31 cellular contexts compared by ENCODE assay signal in the genomic region with DNA sequence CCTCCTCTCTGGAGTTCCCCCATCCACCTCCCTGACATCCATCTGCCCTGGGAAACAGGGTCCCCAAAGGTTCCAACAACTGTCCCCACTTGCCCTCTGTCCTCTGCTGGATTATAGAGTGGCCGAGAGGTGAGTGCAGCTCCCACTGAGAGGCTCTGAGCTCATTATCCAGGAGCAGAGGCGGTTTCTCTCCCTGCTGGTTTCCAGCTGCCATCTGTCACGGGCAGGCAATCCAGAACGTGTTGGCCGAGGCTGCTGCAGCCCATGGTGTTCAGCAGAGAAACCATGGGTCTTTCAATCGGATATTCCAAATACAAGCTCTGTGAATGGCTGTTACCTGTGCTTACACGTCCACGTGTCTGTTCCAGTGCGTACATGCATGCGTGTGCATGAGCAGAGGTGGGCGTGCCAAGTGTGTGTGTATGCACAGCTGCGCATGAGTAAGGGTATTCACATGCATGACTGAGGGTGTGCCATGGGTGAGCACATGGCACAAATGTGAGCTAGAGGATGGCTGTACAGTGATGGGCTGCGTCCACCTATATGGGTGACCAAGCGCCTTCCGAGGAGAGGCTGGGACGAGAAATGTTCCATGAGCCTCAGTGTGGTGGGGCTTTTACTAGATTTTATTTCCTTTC.
A peak's percentile ranks its signal among the peaks of the same experiment; 100 is the strongest.
DNase-seq lines count a peak whose midpoint lies in the region; ATAC-seq and TF ChIP-seq lines count a peak whose summit lies in the region.
"Had no signal": no experiment of that assay in that cellular context is flagged by ENCODE, and none has a peak within 500 bp of the region (broad histone marks: within the 10 kb centered on the region; RNA-seq: fewer than 3 reads in every experiment).

No MANE protein-coding gene starts in this region.

- peak; percentile 85 for DNase-seq in DMS 273 (lab: John Stamatoyannopoulos, UW; ENCODE audit: unreplicated experiment)
- peak; percentile 73 for DNase-seq in NCI-H146 (lab: John Stamatoyannopoulos, UW)
- peak; percentile 97 for DNase-seq in NCI-H82 (lab: John Stamatoyannopoulos, UW)
- no peak for DNase-seq in nephron progenitor cell
- no peak for DNase-seq in CD8-positive, alpha-beta T cell
- no peak for DNase-seq in SIG-M5 treated with dmso at 0.1 percent for 504 hours (lab: John Stamatoyannopoulos, UW; ENCODE audit: unreplicated experiment)
- DNase-seq in stimulated activated naive CD8-positive, alpha-beta T cell treated with anti-CD3 and anti-CD28 coated beads, Interleukin-15, amount 100 ng/mL, for 72 hours: no peak
- DNase-seq: activated CD4-positive, alpha-beta T cell treated with anti-CD3 and anti-CD28 coated beads for 4 hours; activated CD8-positive, alpha-beta memory T cell treated with anti-CD3 and anti-CD28 coated beads for 24 hours; activated T-cell treated with anti-CD3 and anti-CD28 coated beads for 4 hours; CD8-positive, alpha-beta memory T cell; EL; H7; kidney glomerular epithelial cell; lower lobe of right lung; naive thymus-derived CD4-positive, alpha-beta T cell; NCI-H1930; NCI-H748 treated with DMSO at 0.1 percent for 48 hours; pancreas; SJCRH30; stimulated activated CD8-positive, alpha-beta memory T cell treated with anti-CD3 and anti-CD28 coated beads, Interleukin-4, amount 100 ng/mL, for 48 hours; SW 1271; T-helper 9 cell; thyroid gland had no signal

- POLR2A ChIA-PET in CD8-positive, alpha-beta T cell (lab: Charles Lee): no interaction called here

- peaks cover 37% of the 10 kb centered on the region for H3K27me3 Mint-ChIP-seq in nephron progenitor cell (ENCODE audit: low read depth, poor library complexity)
- peaks cover 18% of the 10 kb centered on the region for H3K27me3 Mint-ChIP-seq in CD8-positive, alpha-beta T cell (ENCODE audit: low read depth)
- peaks cover 15% of the 10 kb centered on the region for H3K27me3 Mint-ChIP-seq in stimulated activated naive CD8-positive, alpha-beta T cell treated with anti-CD3 and anti-CD28 coated beads, Interleukin-15, amount 100 ng/mL, for 72 hours

- H3K36me3 ChIP-seq in CD8-positive, alpha-beta T cell (ENCODE audit: insufficient read depth, low read length): no peaks in the 10 kb centered on the region
- H3K36me3 ChIP-seq: breast epithelium, lower lobe of right lung, pancreas, SJCRH30, thyroid gland, vagina had no signal

- H3K4me1 Mint-ChIP-seq in nephron progenitor cell: peaks cover 29% of the 10 kb centered on the region
- H3K4me1 Mint-ChIP-seq in CD8-positive, alpha-beta T cell (ENCODE audit: low read depth): no peaks in the 10 kb centered on the region
- no peaks in the 10 kb centered on the region for H3K4me1 Mint-ChIP-seq in stimulated activated naive CD8-positive, alpha-beta T cell treated with anti-CD3 and anti-CD28 coated beads, Interleukin-15, amount 100 ng/mL, for 72 hours
- H3K4me1 Mint-ChIP-seq: B cell; CD8-positive, alpha-beta memory T cell had no signal

- H3K36me3 Mint-ChIP-seq in nephron progenitor cell (ENCODE audit: low read depth): no peaks in the 10 kb centered on the region
- no peaks in the 10 kb centered on the region for H3K36me3 Mint-ChIP-seq in CD8-positive, alpha-beta T cell
- H3K36me3 Mint-ChIP-seq: activated naive CD8-positive, alpha-beta T cell; CD8-positive, alpha-beta memory T cell; naive thymus-derived CD4-positive, alpha-beta T cell had no signal

- H3K4me1 ChIP-seq in CD8-positive, alpha-beta T cell (ENCODE audit: insufficient read depth, low read length): no peaks in the 10 kb centered on the region
- H3K4me1 ChIP-seq: breast epithelium, lower lobe of right lung, SJCRH30, thyroid gland, vagina had no signal

- no peak overlapping the region for H3K4me3 Mint-ChIP-seq in nephron progenitor cell
- H3K4me3 Mint-ChIP-seq in CD8-positive, alpha-beta T cell: no peak overlapping the region
- H3K4me3 Mint-ChIP-seq in stimulated activated naive CD8-positive, alpha-beta T cell treated with anti-CD3 and anti-CD28 coated beads, Interleukin-15, amount 100 ng/mL, for 72 hours: no peak overlapping the region
- H3K4me3 Mint-ChIP-seq: activated naive CD8-positive, alpha-beta T cell; B cell; CD8-positive, alpha-beta memory T cell; naive thymus-derived CD4-positive, alpha-beta T cell; stimulated activated naive CD8-positive, alpha-beta T cell treated with anti-CD3 and anti-CD28 coated beads, Interleukin-15, Interleukin-2, amounts not matched to agents 100 ng/mL and 50 ng/mL, for 24 hours had no signal

- no peak overlapping the region for H3K4me3 ChIP-seq in CD8-positive, alpha-beta T cell (ENCODE audit: low read depth, low read length)
- H3K4me3 ChIP-seq: breast epithelium, lower lobe of right lung, pancreas, SJCRH30, thyroid gland, vagina had no signal

- H3K27ac Mint-ChIP-seq in nephron progenitor cell: peak overlapping the region; percentile 79
- no peak overlapping the region for H3K27ac Mint-ChIP-seq in CD8-positive, alpha-beta T cell
- peak overlapping the region in 1 of 2 donors; percentile 48 for H3K27ac Mint-ChIP-seq in stimulated activated naive CD8-positive, alpha-beta T cell treated with anti-CD3 and anti-CD28 coated beads, Interleukin-15, amount 100 ng/mL, for 72 hours
- H3K27ac Mint-ChIP-seq: activated naive CD8-positive, alpha-beta T cell; B cell; CD8-positive, alpha-beta memory T cell; naive thymus-derived CD4-positive, alpha-beta T cell; stimulated activated naive CD8-positive, alpha-beta T cell treated with anti-CD3 and anti-CD28 coated beads, Interleukin-15, Interleukin-2, amounts not matched to agents 100 ng/mL and 50 ng/mL, for 24 hours had no signal

- no peak for ATAC-seq in CD8-positive, alpha-beta T cell
- no peak for ATAC-seq in HG02938 (IDR thresholded peaks at IDR 0.05; ENCODE audit: unreplicated experiment)
- ATAC-seq in stimulated activated naive CD8-positive, alpha-beta T cell treated with anti-CD3 and anti-CD28 coated beads, Interleukin-15, amount 100 ng/mL, for 72 hours: no peak
- ATAC-seq: lower lobe of right lung; naive thymus-derived CD4-positive, alpha-beta T cell; pancreas had no signal

- H3K9me3 Mint-ChIP-seq in nephron progenitor cell: no peaks in the 10 kb centered on the region
- no peaks in the 10 kb centered on the region for H3K9me3 Mint-ChIP-seq in CD8-positive, alpha-beta T cell
- H3K9me3 Mint-ChIP-seq in stimulated activated naive CD8-positive, alpha-beta T cell treated with anti-CD3 and anti-CD28 coated beads, Interleukin-15, amount 100 ng/mL, for 72 hours: no peaks in the 10 kb centered on the region
- H3K9me3 Mint-ChIP-seq: CD8-positive, alpha-beta memory T cell; stimulated activated naive CD8-positive, alpha-beta T cell treated with anti-CD3 and anti-CD28 coated beads, Interleukin-15, Interleukin-2, amounts not matched to agents 100 ng/mL and 50 ng/mL, for 24 hours had no signal

- intact Hi-C loops in CD8-positive, alpha-beta T cell (cut with DNase I, micrococcal nuclease): no loop called here

- no peak for TF ChIP-seq CTCF in nephron progenitor cell (IDR thresholded peaks at IDR 0.05)
- TF ChIP-seq CTCF in CD8-positive, alpha-beta T cell (IDR thresholded peaks at IDR 0.05): no peak

- CTCF ChIA-PET in CD8-positive, alpha-beta T cell (lab: Charles Lee): no interaction called here

- no peaks in the 10 kb centered on the region for H3K27me3 ChIP-seq in CD8-positive, alpha-beta T cell (ENCODE audit: insufficient read depth, low read length)
- H3K27me3 ChIP-seq: breast epithelium, pancreas, SJCRH30, thyroid gland, vagina had no signal

- no peak overlapping the region for H3K27ac ChIP-seq in CD8-positive, alpha-beta T cell (ENCODE audit: low read depth, low read length)
- H3K27ac ChIP-seq: breast epithelium, lower lobe of right lung, pancreas, SJCRH30, thyroid gland, vagina, VCaP had no signal

- no peaks in the 10 kb centered on the region for H3K9me3 ChIP-seq in CD8-positive, alpha-beta T cell (ENCODE audit: low read length)
- H3K9me3 ChIP-seq: breast epithelium, lower lobe of right lung, pancreas, thyroid gland, vagina had no signal

Comparison
In these comparisons a context has a peak if more than half of its experiments do, and no peak if none do; other contexts are left out.
1. DNase-seq: peak in DMS 273 (single experiment), NCI-H146 (single experiment) and NCI-H82 (single experiment); none in nephron progenitor cell (single experiment), CD8-positive, alpha-beta T cell (0 of 7), SIG-M5 treated with dmso at 0.1 percent for 504 hours (single experiment) and stimulated activated naive CD8-positive, alpha-beta T cell treated with anti-CD3 and anti-CD28 coated beads, Interleukin-15, amount 100 ng/mL, for 72 hours (0 of 2).